In genomic region chr3:37546876-37547275, GRCh38 we compare ENCODE assay signal across 8 cellular contexts.
A peak's percentile ranks its signal among the peaks of the same experiment; 100 is the strongest.
DNase-seq lines count a peak whose midpoint lies in the region; ATAC-seq and TF ChIP-seq lines count a peak whose summit lies in the region.

No MANE protein-coding gene starts in this region.

- 41 to 58% methylated on average over 3 of the region's 3 CpGs for WGBS in sigmoid colon, 2 donors

- no peak for TF ChIP-seq EP300 in sigmoid colon (IDR thresholded peaks at IDR 0.05)

- H3K27me3 ChIP-seq in brain microvascular endothelial cell (replicated peaks): no peaks in the 10 kb centered on the region
- H3K27me3 ChIP-seq in lower lobe of right lung (ENCODE audit: low read depth): no peaks in the 10 kb centered on the region
- H3K27me3 ChIP-seq in sigmoid colon: no peaks in the 10 kb centered on the region

- in situ Hi-C loops in brain microvascular endothelial cell (cut with HindIII; ENCODE audit: low pct_ligation_motif_present, low sequenced_read_pairs): no loop called here

- ATAC-seq in lower lobe of right lung (no peak), GM18867 (IDR thresholded peaks at IDR 0.05; ENCODE audit: unreplicated experiment) (no peak), GM19463 (IDR thresholded peaks at IDR 0.05; ENCODE audit: unreplicated experiment) (no peak)

- peak; percentile 13 for DNase-seq in Daoy (ENCODE audit: low read depth)
- peak; percentile 33 for DNase-seq in HT1080 (ENCODE audit: low read depth)
- peak; percentile 18 for DNase-seq in brain microvascular endothelial cell
- no peak for DNase-seq in lower lobe of right lung
- DNase-seq in sigmoid colon: no peak
- DNase-seq in NCI-H1436 (lab: John Stamatoyannopoulos, UW): no peak

- H3K9me3 ChIP-seq in lower lobe of right lung (no peaks in the 10 kb centered on the region), sigmoid colon (no peaks in the 10 kb centered on the region)

- H3K36me3 ChIP-seq in brain microvascular endothelial cell (replicated peaks) (no peaks in the 10 kb centered on the region), lower lobe of right lung (peaks cover 16% of the 10 kb centered on the region), sigmoid colon (peaks cover 0 to 24% (median 2%) of the 10 kb centered on the region in 4 donors)

- no peak overlapping the region for H3K27ac ChIP-seq in brain microvascular endothelial cell
- no peak overlapping the region for H3K27ac ChIP-seq in lower lobe of right lung
- H3K27ac ChIP-seq in sigmoid colon: peak overlapping the region in 2 of 4 donors; percentile 5 to 49

- peaks cover 16% of the 10 kb centered on the region for H3K4me1 ChIP-seq in lower lobe of right lung
- peaks cover 0 to 40% (median 13%) of the 10 kb centered on the region in 4 donors for H3K4me1 ChIP-seq in sigmoid colon

- TF ChIP-seq CTCF in brain microvascular endothelial cell (IDR thresholded peaks at IDR 0.05; ENCODE audit: low read depth, low read length, missing control alignments): no peak
- TF ChIP-seq CTCF in lower lobe of right lung (IDR thresholded peaks at IDR 0.05): peak; percentile 15
- peak in 1 of 4 experiments; percentile 8 for TF ChIP-seq CTCF in sigmoid colon (IDR thresholded peaks at IDR 0.05)

- intact Hi-C loops in lower lobe of right lung (cut with DNase I) (no loop called here), sigmoid colon (cut with DNase I) (no loop called here)

- TF ChIP-seq POLR2A in sigmoid colon (IDR thresholded peaks at IDR 0.05): no peak

- H3K4me3 ChIP-seq in brain microvascular endothelial cell (ENCODE audit: low read depth, low read length) (no peak overlapping the region), lower lobe of right lung (no peak overlapping the region), sigmoid colon (no peak overlapping the region)

Comparison
In these comparisons a context has a peak if more than half of its experiments do, and no peak if none do; other contexts are left out.
1. DNase-seq: peak in Daoy (single experiment), HT1080 (single experiment) and brain microvascular endothelial cell (single experiment); none in lower lobe of right lung (single experiment), sigmoid colon (single experiment) and NCI-H1436 (single experiment).